Comparison of ENCODE assay signal across 29 cellular contexts in the genomic region with DNA sequence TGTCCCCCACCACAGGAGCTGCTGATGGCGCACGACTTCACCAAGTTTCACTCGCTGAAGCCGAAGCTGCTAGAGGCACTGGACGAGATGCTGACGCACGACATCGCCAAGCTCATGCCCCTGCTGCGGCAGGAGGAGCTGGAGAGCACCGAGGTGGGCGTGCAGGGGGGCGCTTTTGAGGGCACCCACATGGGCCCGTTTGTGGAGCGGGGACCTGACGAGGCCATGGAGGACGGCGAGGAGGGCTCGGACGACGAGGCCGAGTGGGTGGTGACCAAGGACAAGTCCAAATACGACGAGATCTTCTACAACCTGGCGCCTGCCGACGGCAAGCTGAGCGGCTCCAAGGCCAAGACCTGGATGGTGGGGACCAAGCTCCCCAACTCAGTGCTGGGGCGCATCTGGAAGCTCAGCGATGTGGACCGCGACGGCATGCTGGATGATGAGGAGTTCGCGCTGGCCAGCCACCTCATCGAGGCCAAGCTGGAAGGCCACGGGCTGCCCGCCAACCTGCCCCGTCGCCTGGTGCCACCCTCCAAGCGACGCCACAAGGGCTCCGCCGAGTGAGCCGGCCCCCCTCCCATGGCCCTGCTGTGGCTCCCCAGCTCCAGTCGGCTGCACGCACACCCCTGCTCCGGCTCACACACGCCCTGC. TPM values are rescaled to one million over a fixed set of nuclear protein-coding genes. Genes with fewer than 3 reads are reported as not detected.
DNase-seq lines count a peak whose midpoint lies in the region; ATAC-seq, FAIRE-seq and TF ChIP-seq lines count a peak whose summit lies in the region.
"Had no signal": no experiment of that assay in that cellular context is flagged by ENCODE, and none has a peak within 500 bp of the region (broad histone marks: within the 10 kb centered on the region; RNA-seq: fewer than 3 reads in every experiment).

No MANE protein-coding gene starts in this region.

- no peaks in the 10 kb centered on the region for H3K9me2 ChIP-seq in GM23248 (ENCODE audit: insufficient read depth)

- TF ChIP-seq EP300 in K562 (IDR thresholded peaks at IDR 0.05; ENCODE audit: low read length): no peak

- TF ChIP-seq CTCF in K562 (IDR thresholded peaks at IDR 0.05 in 2 of 3, conservative IDR thresholded peaks at IDR 0.05 in 1 of 3; ENCODE audit: insufficient read depth in 2 of 3, low read depth in 1 of 3, low read length in 3 of 3) (no peak), neural crest cell (conservative IDR thresholded peaks at IDR 0.05) (no peak), tibial artery (IDR thresholded peaks at IDR 0.05) (no peak)

- peaks cover 29% of the 10 kb centered on the region for H3K36me3 ChIP-seq in GM23248 (ENCODE audit: low read depth)
- peaks cover 27% of the 10 kb centered on the region; the same call in 2 of the 3 replicates for H3K36me3 ChIP-seq in K562 (ENCODE audit: control insufficient read depth, insufficient read depth, low read length)
- peaks cover 50 to 59% (median 53%) of the 10 kb centered on the region in 3 donors for H3K36me3 ChIP-seq in tibial artery

- H3K79me2 ChIP-seq in GM23248 (ENCODE audit: insufficient read depth) (peaks cover 20% of the 10 kb centered on the region), K562 (ENCODE audit: control insufficient read depth, insufficient read depth, low read length) (peaks cover 10% of the 10 kb centered on the region)

- no peak for TF ChIP-seq POLR2A in K562 (conservative IDR thresholded peaks at IDR 0.05)

- H3K4me1 ChIP-seq in GM23248 (ENCODE audit: insufficient read depth) (peaks cover 19% of the 10 kb centered on the region), K562 (replicated peaks in 1 of 2; ENCODE audit: control insufficient read depth in 2 of 2, insufficient read depth in 2 of 2, low read length in 2 of 2) (peaks cover 23 to 27% of the 10 kb centered on the region in 2 experiments; a peak in 4 of 5 replicates), tibial artery (peaks cover 4 to 31% (median 21%) of the 10 kb centered on the region in 4 donors)

- no peak overlapping the region for H3K4me2 ChIP-seq in GM23248 (ENCODE audit: unreplicated experiment)
- no peak overlapping the region for H3K4me2 ChIP-seq in K562 (ENCODE audit: insufficient read depth, low read length)

- H4K20me1 ChIP-seq in GM23248 (ENCODE audit: insufficient read depth) (no peaks in the 10 kb centered on the region), K562 (replicated peaks; ENCODE audit: control insufficient read depth, insufficient read depth, low read length) (no peaks in the 10 kb centered on the region)

- no peak for TF ChIP-seq RAD21 in K562 (CRISPR knock-in tag; conservative IDR thresholded peaks at IDR 0.05 in 1 of 2, IDR thresholded peaks at IDR 0.05 in 1 of 2)

- no peaks in the 10 kb centered on the region for H3K9me3 ChIP-seq in GM23248 (ENCODE audit: low read depth)
- H3K9me3 ChIP-seq in K562 (replicated peaks; ENCODE audit: control insufficient read depth, insufficient read depth, low read depth, low read length): no peaks in the 10 kb centered on the region
- no peaks in the 10 kb centered on the region for H3K9me3 ChIP-seq in tibial artery
- H3K9me3 ChIP-seq: thoracic aorta had no signal

- peak overlapping the region; percentile 15 for H3K4me3 Mint-ChIP-seq in neural crest cell
- no peak overlapping the region for H3K4me3 Mint-ChIP-seq in activated naive CD8-positive, alpha-beta T cell treated with anti-CD3 and anti-CD28 coated beads, Interleukin-2, amount 50 U/mL, for 24 hours
- H3K4me3 Mint-ChIP-seq: activated T-helper 1 cell treated with anti-CD3 and anti-CD28 coated beads, Interleukin-12 subunit alpha, Interleukin-12 subunit beta, Interleukin-2, Interleukin-4 antibody, amounts not matched to agents 30 ng/mL and 10 ng/mL and 1 ng/mL, durations not matched to agents 14 hours and 24 hours and 36 hours had no signal

- no peaks in the 10 kb centered on the region for H3K36me3 Mint-ChIP-seq in neural crest cell (ENCODE audit: low read depth)
- peaks cover 5% of the 10 kb centered on the region for H3K36me3 Mint-ChIP-seq in activated naive CD8-positive, alpha-beta T cell treated with anti-CD3 and anti-CD28 coated beads, Interleukin-2, amount 50 U/mL, for 24 hours (ENCODE audit: low read depth)
- H3K36me3 Mint-ChIP-seq: natural killer cell treated with Interleukin-12 subunit alpha and Interleukin-12 subunit beta and Interleukin-15 and Interleukin-18, amount 100 ng/mL, for 72 hours had no signal

- H3K9me3 Mint-ChIP-seq in neural crest cell: no peaks in the 10 kb centered on the region
- no peaks in the 10 kb centered on the region for H3K9me3 Mint-ChIP-seq in activated naive CD8-positive, alpha-beta T cell treated with anti-CD3 and anti-CD28 coated beads, Interleukin-2, amount 50 U/mL, for 24 hours
- H3K9me3 Mint-ChIP-seq: activated T-helper 1 cell treated with anti-CD3 and anti-CD28 coated beads, Interleukin-12 subunit alpha, Interleukin-12 subunit beta, Interleukin-2, Interleukin-4 antibody, amounts not matched to agents 30 ng/mL and 10 ng/mL and 1 ng/mL, durations not matched to agents 14 hours and 24 hours and 36 hours; natural killer cell treated with Interleukin-12 subunit alpha and Interleukin-12 subunit beta and Interleukin-15 and Interleukin-18, amount 100 ng/mL, for 72 hours had no signal

- H3K27me3 ChIP-seq in GM23248 (replicated peaks; ENCODE audit: insufficient read depth): no peaks in the 10 kb centered on the region
- no peaks in the 10 kb centered on the region for H3K27me3 ChIP-seq in K562 (ENCODE audit: control insufficient read depth in 2 of 2, insufficient read depth in 2 of 2, low read length in 2 of 2)
- no peaks in the 10 kb centered on the region for H3K27me3 ChIP-seq in tibial artery

- POLR2A ChIA-PET in K562 (lab: Yijun Ruan, JAX): interaction anchor here (0.6 to 2.1 kb wide), 3 partner anchors 16 to 1640 kb away, joined by 3 to 7 read pairs (median 3); no protein-coding TSS in a partner anchor

- H3K27ac Mint-ChIP-seq in neural crest cell (ENCODE audit: unreplicated experiment): no peak overlapping the region
- no peak overlapping the region for H3K27ac Mint-ChIP-seq in activated naive CD8-positive, alpha-beta T cell treated with anti-CD3 and anti-CD28 coated beads, Interleukin-2, amount 50 U/mL, for 24 hours
- H3K27ac Mint-ChIP-seq: natural killer cell treated with Interleukin-12 subunit alpha and Interleukin-12 subunit beta and Interleukin-15 and Interleukin-18, amount 100 ng/mL, for 72 hours had no signal

- no TSS peak for BruUV-seq in K562 (replicated peaks; lab: Mats Ljungman, UMichigan)

- no peak for ATAC-seq in K562
- ATAC-seq in activated naive CD8-positive, alpha-beta T cell treated with anti-CD3 and anti-CD28 coated beads, Interleukin-2, amount 50 U/mL, for 24 hours: no peak
- ATAC-seq: natural killer cell treated with Interleukin-12 subunit alpha and Interleukin-12 subunit beta and Interleukin-15 and Interleukin-18, amount 100 ng/mL, for 72 hours; right cardiac atrium; stimulated activated naive B cell treated with anti-CD40 and anti-IgM and Interleukin-4, amounts not matched to agents 10 μg/mL and 1 μg/mL and 100 μg/mL, for 72 hours had no signal

- no peak overlapping the region for H3K9ac ChIP-seq in GM23248
- H3K9ac ChIP-seq in K562 (ENCODE audit: insufficient read depth in 1 of 2, low read depth in 2 of 2, low read length in 2 of 2): no peak overlapping the region; a peak in 1 of 4 replicates

- H3K4me3 ChIP-seq in GM23248: no peak overlapping the region
- no peak overlapping the region for H3K4me3 ChIP-seq in K562
- no peak overlapping the region for H3K4me3 ChIP-seq in tibial artery
- H3K4me3 ChIP-seq: thoracic aorta had no signal

- 0 out of 2 replicates have a peak overlapping the region, but pooled peaks have one; percentile 98 for H3K27ac ChIP-seq in GM23248
- H3K27ac ChIP-seq in K562 (ENCODE audit: extremely low read depth, low read depth, low read length): no peak overlapping the region
- H3K27ac ChIP-seq in tibial artery: peak overlapping the region; percentile 94 to 98

- in situ Hi-C loops in GM23248 (cut with MboI) (no loop called here), K562 (cut with MboI) (no loop called here)

- CTCF ChIA-PET in K562 (lab: Yijun Ruan, JAX; ENCODE audit: low intra/inter-chr PET ratio): no interaction called here

- intact Hi-C loops in K562 (cut with micrococcal nuclease) (no loop called here), tibial artery (cut with DNase I; ENCODE audit: low total_unique reads) (no loop called here)

- H3K9me1 ChIP-seq in K562 (ENCODE audit: control insufficient read depth, insufficient read depth, low read length): no peaks in the 10 kb centered on the region

- H2AFZ ChIP-seq in GM23248 (no peak overlapping the region), K562 (ENCODE audit: low read depth, low read length) (no peak overlapping the region)

- peaks cover 13% of the 10 kb centered on the region for H3K4me1 Mint-ChIP-seq in neural crest cell
- H3K4me1 Mint-ChIP-seq in activated naive CD8-positive, alpha-beta T cell treated with anti-CD3 and anti-CD28 coated beads, Interleukin-2, amount 50 U/mL, for 24 hours: peaks cover 34% of the 10 kb centered on the region

- 91 to 92% methylated on average over 48 of the region's 48 CpGs for whole genome bisulfite sequencing in GM23248 (ENCODE audit: low coverage in 1 of 2, low lambda C conversion rate in 2 of 2, missing lambda C conversion rate in 2 of 2), 2 experiments
- 90% methylated on average over 40 of the region's 48 CpGs for WGBS in K562 (ENCODE audit: insufficient coverage, low coverage, missing lambda C conversion rate)

- DNase-seq in GM23248 (no peak), K562 (ENCODE audit: extremely low read depth in 1 of 4, low spot score in 3 of 4) (no peak), neural crest cell (ENCODE audit: low read depth, low spot score) (no peak), tibial artery (peak in 1 of 2 donors; percentile 75), activated gamma-delta T cell treated with Interleukin-2 at 50 U/mL for 16 hours (no peak)
- no peak for DNase-seq in activated naive CD8-positive, alpha-beta T cell treated with anti-CD3 and anti-CD28 coated beads, Interleukin-2, amount 50 U/mL, for 24 hours
- no peak for DNase-seq in stimulated activated naive CD4-positive, alpha-beta T cell treated with Interleukin-2 at 50 U/mL for 16 hours (lab: John Stamatoyannopoulos, UW)
- DNase-seq: activated CD4-positive, alpha-beta T cell treated with anti-CD3 and anti-CD28 coated beads, Interleukin-2, amount 50 U/mL, for 48 hours; activated CD8-positive, alpha-beta memory T cell treated with anti-CD3 and anti-CD28 coated beads, Interleukin-2, amount 50 U/mL, for 4 hours; activated naive CD4-positive, alpha-beta T cell treated with anti-CD3 and anti-CD28 coated beads, Interleukin-2, amount 50 U/mL, for 16 hours; central memory CD4-positive, alpha-beta T cell; COR-L47; DMS79; GDM1; glutamatergic neuron; HCEC 1CT; islet precursor cell; NCI-H2081; NCI-H774; posterior cingulate gyrus; stimulated activated CD4-positive, alpha-beta T cell treated with anti-CD3 and anti-CD28 coated beads, Interleukin-4, amount 100 ng/mL, for 4 hours; stimulated activated naive B cell treated with anti-CD40 and anti-IgM and Interleukin-4, amounts not matched to agents 10 μg/mL and 1 μg/mL and 100 μg/mL, for 72 hours had no signal

- H3K27me3 Mint-ChIP-seq in neural crest cell (ENCODE audit: low read depth): peaks cover 20% of the 10 kb centered on the region
- peaks cover 1% of the 10 kb centered on the region for H3K27me3 Mint-ChIP-seq in activated naive CD8-positive, alpha-beta T cell treated with anti-CD3 and anti-CD28 coated beads, Interleukin-2, amount 50 U/mL, for 24 hours
- H3K27me3 Mint-ChIP-seq: natural killer cell treated with Interleukin-12 subunit alpha and Interleukin-12 subunit beta and Interleukin-15 and Interleukin-18, amount 100 ng/mL, for 72 hours had no signal

- FAIRE-seq in K562 (lab: Jason Lieb, UNC): no peak
- FAIRE-seq: endothelial cell of umbilical vein, GM19239, TTC549 had no signal

- H3F3A ChIP-seq in GM23248 (ENCODE audit: insufficient read depth): peaks cover 60% of the 10 kb centered on the region

RNA-seq across cellular contexts. Expression of gene NOP53, which starts 4.4 kb away (rescaled TPM):
- 58.3 and 62.8 TPM in 2 replicates for total RNA-seq in GM23248 (2014; rRNA removed; shearing (Covaris generic))
- polyA plus RNA-seq in GM23248 (2016; fragmentation: Nextera tagmentation; extraction: Ambion mirVana) (39.8 and 40.7 TPM in 2 replicates), K562 (2011; rRNA removed) (146 and 189 TPM in 2 replicates), K562 (2014; fragmentation: Illumina TruSeq; extraction: Trizol) (113 and 268 TPM in 2 replicates), K562 (2014; fragmentation: Nextera tagmentation; extraction: Ambion mirVana) (1 to 10 TPM; 6.5 to 7.0 TPM), K562 (2014; rRNA removed) (257 and 274 TPM in 2 replicates)
- total RNA-seq in K562 (2011; cell fraction: chromatin; rRNA removed; ENCODE audit: low replicate concordance): 71.9 and 141 TPM in 2 replicates
- 125 and 129 TPM in 2 replicates for total RNA-seq in K562 (2011; cell fraction: nucleolus; rRNA removed)
- total RNA-seq in K562 (2011; cell fraction: nucleoplasm; rRNA removed): 105 and 135 TPM in 2 replicates
- total RNA-seq in K562 (2014; rRNA removed) (254 and 304 TPM in 2 replicates), K562 (2014; rRNA removed; fragmentation: Illumina TruSeq; extraction: Trizol) (97.1 and 111 TPM in 2 replicates), K562 (2015; rRNA removed; fragmentation: Illumina TruSeq; extraction: Trizol) (139 and 145 TPM in 2 replicates), K562 (2021) (207 and 231 TPM in 2 replicates), neural crest cell (285 and 304 TPM in 2 replicates)
- 121 and 183 TPM in 2 replicates for polyA plus RNA-seq in K562 (2011; cell fraction: cytosol; rRNA removed)
- polyA plus RNA-seq in K562 (2011; cell fraction: nucleus; rRNA removed): 86.3 and 109 TPM in 2 replicates
- polyA plus RNA-seq in K562 (2012): 423 and 620 TPM in 2 replicates
- polyA minus RNA-seq in K562 (2011; rRNA and poly(A)+ RNA removed): 48.0 and 49.6 TPM in 2 replicates
- polyA minus RNA-seq in K562 (2011; cell fraction: cytosol; rRNA and poly(A)+ RNA removed): 107 and 130 TPM in 2 replicates
- 35.7 and 49.4 TPM in 2 replicates for polyA minus RNA-seq in K562 (2011; cell fraction: nucleus; rRNA and poly(A)+ RNA removed)

RNA-seq across cellular contexts. Expression of gene EHD2, which starts 27.8 kb away (rescaled TPM):
- total RNA-seq in GM23248 (2014; rRNA removed; shearing (Covaris generic)): 163 and 169 TPM in 2 replicates
- polyA plus RNA-seq in GM23248 (2016; fragmentation: Nextera tagmentation; extraction: Ambion mirVana) (498 and 517 TPM in 2 replicates), K562 (2011; rRNA removed) (3.0 and 9.6 TPM in 2 replicates), K562 (2014; fragmentation: Illumina TruSeq; extraction: Trizol) (14.7 and 15.3 TPM in 2 replicates), K562 (2014; fragmentation: Nextera tagmentation; extraction: Ambion mirVana) (1 to 10 TPM; 1.7 to 2.1 TPM), K562 (2014; rRNA removed) (7.5 and 9.0 TPM in 2 replicates)
- 11.5 and 24.1 TPM in 2 replicates for total RNA-seq in K562 (2011; cell fraction: chromatin; rRNA removed; ENCODE audit: low replicate concordance)
- 15.1 and 17.2 TPM in 2 replicates for total RNA-seq in K562 (2011; cell fraction: nucleolus; rRNA removed)
- 13.1 and 17.8 TPM in 2 replicates for total RNA-seq in K562 (2011; cell fraction: nucleoplasm; rRNA removed)
- total RNA-seq in K562 (2014; rRNA removed) (4.3 and 5.9 TPM in 2 replicates), K562 (2014; rRNA removed; fragmentation: Illumina TruSeq; extraction: Trizol) (1.6 and 1.8 TPM in 2 replicates), K562 (2015; rRNA removed; fragmentation: Illumina TruSeq; extraction: Trizol) (1.8 and 2.3 TPM in 2 replicates), K562 (2021) (26.3 and 32.2 TPM in 2 replicates), neural crest cell (0.30 and 0.47 TPM in 2 replicates)
- polyA plus RNA-seq in K562 (2011; cell fraction: cytosol; rRNA removed): 6.5 and 11.7 TPM in 2 replicates
- 5.3 and 11.9 TPM in 2 replicates for polyA plus RNA-seq in K562 (2011; cell fraction: nucleus; rRNA removed)
- 20.4 and 23.6 TPM in 2 replicates for polyA plus RNA-seq in K562 (2012)
- 4.3 and 4.9 TPM in 2 replicates for polyA minus RNA-seq in K562 (2011; rRNA and poly(A)+ RNA removed)
- polyA minus RNA-seq in K562 (2011; cell fraction: cytosol; rRNA and poly(A)+ RNA removed): 31.8 and 37.0 TPM in 2 replicates
- 7.6 and 8.9 TPM in 2 replicates for polyA minus RNA-seq in K562 (2011; cell fraction: nucleus; rRNA and poly(A)+ RNA removed)
- total RNA-seq: natural killer cell treated with Interleukin-12 subunit alpha and Interleukin-12 subunit beta and Interleukin-15 and Interleukin-18, amount 100 ng/mL, for 72 hours had no signal

RNA-seq across cellular contexts. Expression of gene SELENOW, which starts 37.5 kb away (rescaled TPM):
- total RNA-seq in GM23248 (2014; rRNA removed; shearing (Covaris generic)): 436 and 571 TPM in 2 replicates
- 558 and 561 TPM in 2 replicates for polyA plus RNA-seq in GM23248 (2016; fragmentation: Nextera tagmentation; extraction: Ambion mirVana)
- 41.1 and 91.2 TPM in 2 replicates for total RNA-seq in K562 (2011; cell fraction: chromatin; rRNA removed; ENCODE audit: low replicate concordance)
- total RNA-seq in K562 (2011; cell fraction: nucleolus; rRNA removed): 75.2 and 79.4 TPM in 2 replicates
- 97.1 and 146 TPM in 2 replicates for total RNA-seq in K562 (2011; cell fraction: nucleoplasm; rRNA removed)
- 191 and 212 TPM in 2 replicates for total RNA-seq in K562 (2014; rRNA removed)
- total RNA-seq in K562 (2014; rRNA removed; fragmentation: Illumina TruSeq; extraction: Trizol): 78.3 and 95.2 TPM in 2 replicates
- 168 and 181 TPM in 2 replicates for total RNA-seq in K562 (2015; rRNA removed; fragmentation: Illumina TruSeq; extraction: Trizol)
- 91.9 and 103 TPM in 2 replicates for total RNA-seq in K562 (2021)
- 118 and 125 TPM in 2 replicates for polyA plus RNA-seq in K562 (2011; rRNA removed)
- 146 and 188 TPM in 2 replicates for polyA plus RNA-seq in K562 (2011; cell fraction: cytosol; rRNA removed)
- polyA plus RNA-seq in K562 (2011; cell fraction: nucleus; rRNA removed): 94.7 and 118 TPM in 2 replicates
- 63.8 and 102 TPM in 2 replicates for polyA plus RNA-seq in K562 (2012)
- polyA plus RNA-seq in K562 (2014; fragmentation: Illumina TruSeq; extraction: Trizol): 117 and 153 TPM in 2 replicates
- 100 to 1,000 TPM; 268 to 279 TPM for polyA plus RNA-seq in K562 (2014; fragmentation: Nextera tagmentation; extraction: Ambion mirVana)
- 156 and 183 TPM in 2 replicates for polyA plus RNA-seq in K562 (2014; rRNA removed)
- 20.4 and 23.9 TPM in 2 replicates for polyA minus RNA-seq in K562 (2011; rRNA and poly(A)+ RNA removed)
- 24.2 and 24.3 TPM in 2 replicates for polyA minus RNA-seq in K562 (2011; cell fraction: cytosol; rRNA and poly(A)+ RNA removed)
- polyA minus RNA-seq in K562 (2011; cell fraction: nucleus; rRNA and poly(A)+ RNA removed): 17.6 and 19.3 TPM in 2 replicates
- 175 and 179 TPM in 2 replicates for total RNA-seq in neural crest cell
